Comparison of ENCODE assay signal across 23 cellular contexts in genomic region chr12:108116254-108116653, GRCh38. TPM values are rescaled to one million over a fixed set of nuclear protein-coding genes. Genes with fewer than 3 reads are reported as not detected.
DNase-seq lines count a peak whose midpoint lies in the region; ATAC-seq and TF ChIP-seq lines count a peak whose summit lies in the region.
"Had no signal": no experiment of that assay in that cellular context is flagged by ENCODE, and none has a peak within 500 bp of the region (broad histone marks: within the 10 kb centered on the region; RNA-seq: fewer than 3 reads in every experiment).

No MANE protein-coding gene starts in this region.

- no peak overlapping the region for H3K9ac ChIP-seq in neural progenitor cell

- H3F3A ChIP-seq in neural progenitor cell (ENCODE audit: low read depth) = peaks cover 11% of the 10 kb centered on the region

- no peak overlapping the region for H3K4me2 ChIP-seq in neural progenitor cell

- H3K4me3 Mint-ChIP-seq in WTC11 (no peak overlapping the region), neural progenitor cell (no peak overlapping the region)
- no peak overlapping the region for H3K4me3 Mint-ChIP-seq in activated CD4-positive, alpha-beta T cell treated with anti-CD3 and anti-CD28 coated beads, Interleukin-2, amount 10 ng/mL, durations not matched to agents 24 days and 14 days

- TF ChIP-seq POLR2A in gastroesophageal sphincter (IDR thresholded peaks at IDR 0.05) = no peak

- H3K4me3 ChIP-seq in gastroesophageal sphincter (no peak overlapping the region), neural progenitor cell (no peak overlapping the region)
- H3K4me3 ChIP-seq: Peyer's patch had no signal

- H3K36me3 ChIP-seq in gastroesophageal sphincter = no peaks in the 10 kb centered on the region
- H3K36me3 ChIP-seq in neural progenitor cell = no peaks in the 10 kb centered on the region
- H3K36me3 ChIP-seq: Peyer's patch had no signal

- peaks cover 68% of the 10 kb centered on the region for H3K4me1 Mint-ChIP-seq in WTC11
- H3K4me1 Mint-ChIP-seq in neural progenitor cell = peaks cover 60% of the 10 kb centered on the region
- peaks cover 2% of the 10 kb centered on the region for H3K4me1 Mint-ChIP-seq in activated CD4-positive, alpha-beta T cell treated with anti-CD3 and anti-CD28 coated beads, Interleukin-2, amount 10 ng/mL, durations not matched to agents 24 days and 14 days

- CTCF ChIA-PET in WTC11 (lab: Charles Lee) = interaction anchor here (1.0 to 1.2 kb wide), 2 partner anchors 13 to 124 kb away, joined by 3 to 4 read pairs; partner anchors contain the start of gene WSCD2

- peaks cover 3% of the 10 kb centered on the region; the same call in 1 of the 2 replicates for H3K9me3 Mint-ChIP-seq in WTC11
- H3K9me3 Mint-ChIP-seq in neural progenitor cell = no peaks in the 10 kb centered on the region
- H3K9me3 Mint-ChIP-seq in activated CD4-positive, alpha-beta T cell treated with anti-CD3 and anti-CD28 coated beads, Interleukin-2, amount 10 ng/mL, durations not matched to agents 24 days and 14 days = no peaks in the 10 kb centered on the region

- peaks cover 0 to 72% (median 21%) of the 10 kb centered on the region in 3 donors for H3K4me1 ChIP-seq in gastroesophageal sphincter
- H3K4me1 ChIP-seq in neural progenitor cell = peaks cover 14% of the 10 kb centered on the region

- no peak for TF ChIP-seq CTCF in WTC11 (IDR thresholded peaks at IDR 0.05)
- TF ChIP-seq CTCF in gastroesophageal sphincter (IDR thresholded peaks at IDR 0.05) = no peak
- no peak for TF ChIP-seq CTCF in neural progenitor cell (IDR thresholded peaks at IDR 0.05)

- H3K36me3 Mint-ChIP-seq in WTC11 = no peaks in the 10 kb centered on the region
- no peaks in the 10 kb centered on the region for H3K36me3 Mint-ChIP-seq in neural progenitor cell
- no peaks in the 10 kb centered on the region for H3K36me3 Mint-ChIP-seq in activated CD4-positive, alpha-beta T cell treated with anti-CD3 and anti-CD28 coated beads, Interleukin-2, amount 10 ng/mL, durations not matched to agents 24 days and 14 days (ENCODE audit: low read depth)

- 71 to 83% methylated on average over 2 to 3 of the region's 4 CpGs for WGBS in gastroesophageal sphincter (ENCODE audit: low coverage in 1 of 2), 2 donors

- H3K27me3 ChIP-seq in gastroesophageal sphincter (no peaks in the 10 kb centered on the region), neural progenitor cell (no peaks in the 10 kb centered on the region)
- H3K27me3 ChIP-seq: Peyer's patch had no signal

- H2AFZ ChIP-seq in neural progenitor cell (replicated peaks) = no peak overlapping the region

- H4K20me1 ChIP-seq in neural progenitor cell (ENCODE audit: low read depth) = no peaks in the 10 kb centered on the region

- H3K27ac ChIP-seq in gastroesophageal sphincter (peak overlapping the region; percentile 57 to 89 (median 88)), neural progenitor cell (no peak overlapping the region)
- H3K27ac ChIP-seq: C4-2B, HL-60 had no signal

- H3K79me2 ChIP-seq in neural progenitor cell (ENCODE audit: low read depth) = no peaks in the 10 kb centered on the region

- ATAC-seq in WTC11 (no peak), gastroesophageal sphincter (no peak)
- ATAC-seq: HCT116 had no signal

- H3K9me3 ChIP-seq in gastroesophageal sphincter = no peaks in the 10 kb centered on the region
- H3K9me3 ChIP-seq in neural progenitor cell (ENCODE audit: low read depth) = no peaks in the 10 kb centered on the region
- H3K9me3 ChIP-seq: Peyer's patch had no signal

- DNase-seq in WTC11 (ENCODE audit: low spot score) = no peak
- DNase-seq in neural progenitor cell (ENCODE audit: low spot score) = no peak
- no peak for DNase-seq in NCI-H1048 (lab: John Stamatoyannopoulos, UW)
- DNase-seq in activated CD4-positive, alpha-beta T cell treated with anti-CD3 and anti-CD28 coated beads, Interleukin-2, amount 10 ng/mL, durations not matched to agents 24 days and 14 days = no peak
- no peak for DNase-seq in ecto neural progenitor cell (ENCODE audit: low spot score)
- DNase-seq in HK-2 (ENCODE audit: unreplicated experiment) = no peak
- DNase-seq: Calu3, DMS79 treated with DMSO at 0.1 percent for 48 hours, GF-D8, Karpas-422, NCI-H1105 treated with DMSO at 0.1 percent for 48 hours, NCI-H146, NCI-H2029, NCI-H446 treated with DMSO at 0.1 percent for 48 hours, SHP77 treated with DMSO at 0.1 percent for 48 hours had no signal

- intact Hi-C loops in activated CD4-positive, alpha-beta T cell treated with anti-CD3 and anti-CD28 coated beads, Interleukin-2, amount 10 ng/mL, durations not matched to agents 24 days and 14 days (cut with micrococcal nuclease) = no loop called here

- no peak for TF ChIP-seq EP300 in gastroesophageal sphincter (IDR thresholded peaks at IDR 0.05)

- POLR2A ChIA-PET in WTC11 (lab: Charles Lee) = no interaction called here

- H3K27me3 Mint-ChIP-seq in WTC11 (ENCODE audit: low read depth) (no peaks in the 10 kb centered on the region), neural progenitor cell (ENCODE audit: insufficient read depth, low read depth) (peaks cover 8% of the 10 kb centered on the region)
- peaks cover 8% of the 10 kb centered on the region for H3K27me3 Mint-ChIP-seq in activated CD4-positive, alpha-beta T cell treated with anti-CD3 and anti-CD28 coated beads, Interleukin-2, amount 10 ng/mL, durations not matched to agents 24 days and 14 days

- peak overlapping the region; percentile 43; the same call in 1 of the 2 replicates for H3K27ac Mint-ChIP-seq in WTC11
- peak overlapping the region; percentile 70 for H3K27ac Mint-ChIP-seq in neural progenitor cell
- H3K27ac Mint-ChIP-seq in activated CD4-positive, alpha-beta T cell treated with anti-CD3 and anti-CD28 coated beads, Interleukin-2, amount 10 ng/mL, durations not matched to agents 24 days and 14 days = no peak overlapping the region

TF ChIP-seq in WTC11, 78 proteins besides CTCF, POLR2A, EP300 and RAD21:
- TF ChIP-seq SMAD4 (CRISPR knock-in tag; IDR thresholded peaks at IDR 0.05) (no peak), CBFB (CRISPR knock-in tag; IDR thresholded peaks at IDR 0.05; ENCODE audit: low read depth) (no peak), CDX4 (CRISPR knock-in tag; IDR thresholded peaks at IDR 0.05; ENCODE audit: borderline replicate concordance) (no peak), NR3C1 (CRISPR knock-in tag; conservative IDR thresholded peaks at IDR 0.05; ENCODE audit: low read depth) (no peak)

RNA-seq across cellular contexts. Expression of gene WSCD2, which starts 12.8 kb away (rescaled TPM):
- total RNA-seq in WTC11 (2021) (1.1 to 1.6 TPM (median 1.6 TPM) in 3 replicates), gastroesophageal sphincter (10 to 100 TPM in 3 of 4 donors, 1 to 10 TPM in 1; 5.0 to 86.1 (median 31.6) TPM), neural progenitor cell (ENCODE audit: low replicate concordance) (3.0 and 6.6 TPM in 2 replicates)
- total RNA-seq in activated CD4-positive, alpha-beta T cell treated with anti-CD3 and anti-CD28 coated beads, Interleukin-2, amount 10 ng/mL, durations not matched to agents 24 days and 14 days = not detected in 2 replicates
- total RNA-seq: A673, Calu3, M059J, OCI-LY7 had no signal
